8 cellular contexts compared by ENCODE assay signal in the genomic region with DNA sequence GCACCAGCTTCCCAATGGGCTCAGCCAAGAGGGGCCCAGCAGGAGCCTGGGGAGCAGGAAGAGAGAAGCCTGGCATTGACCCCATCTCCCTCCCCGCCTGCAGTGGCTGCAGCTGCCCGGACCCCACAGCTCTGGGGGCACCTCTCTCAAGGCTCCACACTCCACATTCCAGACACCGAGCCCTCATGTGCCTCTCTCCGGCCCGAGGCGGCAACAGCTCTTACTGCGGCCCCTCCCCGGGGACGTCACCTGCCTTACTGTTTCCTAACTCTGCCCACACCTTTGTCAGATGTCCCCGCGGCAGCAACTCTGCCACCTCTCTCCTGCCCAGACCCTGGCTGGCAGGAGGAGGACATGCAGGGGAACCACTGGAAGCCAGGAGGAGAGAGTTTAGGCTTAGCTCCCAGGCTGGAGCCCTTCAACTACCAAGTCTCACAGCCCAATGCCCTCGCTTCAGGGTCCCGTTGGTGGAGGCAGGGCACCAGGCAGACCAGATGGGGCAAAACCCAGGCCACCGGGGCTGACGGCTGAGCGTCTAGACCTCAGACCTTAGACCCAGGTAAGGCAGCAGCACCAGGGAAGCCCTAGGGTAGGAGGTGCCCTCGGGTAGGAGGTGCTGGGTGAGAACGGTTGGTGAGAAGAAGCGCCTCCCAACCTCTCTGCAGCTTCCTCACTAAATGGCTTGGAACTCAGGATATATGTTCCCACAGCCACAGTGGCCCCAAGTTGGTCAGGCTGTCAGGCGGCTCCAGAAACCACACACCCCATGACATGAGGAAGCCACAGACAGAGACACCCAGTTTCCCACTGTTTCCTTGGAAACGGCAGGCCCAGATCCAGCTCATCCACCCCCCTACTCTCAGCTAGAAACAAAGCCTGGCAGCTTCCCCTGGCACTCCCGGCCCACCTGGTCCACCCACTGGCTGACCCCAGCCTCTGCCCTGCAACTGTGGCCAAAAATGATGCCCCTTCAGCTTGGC. TPM values are rescaled to one million over a fixed set of nuclear protein-coding genes. Genes with fewer than 3 reads are reported as not detected.
DNase-seq lines count a peak whose midpoint lies in the region; FAIRE-seq and TF ChIP-seq lines count a peak whose summit lies in the region.
"Had no signal": no experiment of that assay in that cellular context is flagged by ENCODE, and none has a peak within 500 bp of the region (broad histone marks: within the 10 kb centered on the region; RNA-seq: fewer than 3 reads in every experiment).

No MANE protein-coding gene starts in this region.

- peak overlapping the region in 1 of 3 donors; percentile 90 for H3K9ac ChIP-seq in skeletal muscle tissue (ENCODE audit: low read depth in 1 of 3, low read length in 3 of 3)

- peaks cover 9% of the 10 kb centered on the region for H3K9me3 Mint-ChIP-seq in glutamatergic neuron (ENCODE audit: unreplicated experiment)

- DNase-seq in H54 (ENCODE audit: insufficient read length, low spot score) = peak; percentile 55
- DNase-seq in SJSA1 (ENCODE audit: low read depth in 1 of 2, low spot score in 2 of 2) = no peak
- no peak for DNase-seq in glutamatergic neuron
- no peak for DNase-seq in NCI-H1092 (lab: John Stamatoyannopoulos, UW)
- no peak for DNase-seq in urothelium cell line (ENCODE audit: low spot score)
- no peak for DNase-seq in effector CD4-positive, alpha-beta T cell
- DNase-seq: activated CD4-positive, alpha-beta T cell treated with anti-CD3 and anti-CD28 coated beads for 48 hours had no signal

- no peak for TF ChIP-seq CTCF in glutamatergic neuron (IDR thresholded peaks at IDR 0.05; ENCODE audit: partially characterized antibody, unreplicated experiment)

- H3K4me1 ChIP-seq in SJSA1 (replicated peaks) (peaks cover 34% of the 10 kb centered on the region), skeletal muscle tissue (ENCODE audit: control insufficient read depth in 3 of 3, insufficient read depth in 3 of 3, low read length in 3 of 3) (peaks cover 14 to 37% (median 33%) of the 10 kb centered on the region in 3 donors)

- no peak for FAIRE-seq in H54 (lab: Jason Lieb, UNC)
- FAIRE-seq in urothelium cell line (lab: Jason Lieb, UNC) = no peak

- H3K4me3 ChIP-seq in SJSA1 (no peak overlapping the region), skeletal muscle tissue (ENCODE audit: low read length in 3 of 3) (no peak overlapping the region)

- peak overlapping the region; percentile 34 for H3K4me3 Mint-ChIP-seq in glutamatergic neuron (ENCODE audit: unreplicated experiment)

- H3K27me3 Mint-ChIP-seq in glutamatergic neuron (ENCODE audit: unreplicated experiment) = peaks cover 1% of the 10 kb centered on the region

- TF ChIP-seq POLR2A in H54 (IDR thresholded peaks at IDR 0.05; ENCODE audit: low read depth, low read length) = peak; percentile 42; the same call in 1 of the 2 replicates

- no peaks in the 10 kb centered on the region for H3K4me1 Mint-ChIP-seq in glutamatergic neuron (ENCODE audit: low read depth, unreplicated experiment)

- H3K27me3 ChIP-seq in SJSA1 (replicated peaks) (no peaks in the 10 kb centered on the region), skeletal muscle tissue (ENCODE audit: control insufficient read depth in 3 of 3, insufficient read depth in 3 of 3, low read length in 3 of 3) (peaks cover 0 to 7% (median 2%) of the 10 kb centered on the region in 3 donors)

- no peak overlapping the region for H3K27ac Mint-ChIP-seq in glutamatergic neuron (ENCODE audit: unreplicated experiment)

- no peaks in the 10 kb centered on the region for H3K36me3 Mint-ChIP-seq in glutamatergic neuron (ENCODE audit: unreplicated experiment)

- H3K9me3 ChIP-seq in SJSA1 (replicated peaks) = no peaks in the 10 kb centered on the region
- no peaks in the 10 kb centered on the region for H3K9me3 ChIP-seq in skeletal muscle tissue (ENCODE audit: control insufficient read depth in 3 of 3, low read length in 3 of 3)

- peak overlapping the region; percentile 96 for H3K27ac ChIP-seq in SJSA1
- peak overlapping the region; percentile 84 for H3K27ac ChIP-seq in skeletal muscle tissue (ENCODE audit: low read depth, low read length)

- no peaks in the 10 kb centered on the region for H3K36me3 ChIP-seq in SJSA1
- H3K36me3 ChIP-seq in skeletal muscle tissue (ENCODE audit: control insufficient read depth in 3 of 3, insufficient read depth in 3 of 3, low read length in 3 of 3) = no peaks in the 10 kb centered on the region

RNA-seq across cellular contexts. Expression of a gene that starts 13.3 kb away (rescaled TPM):
- total RNA-seq in SJSA1 (2014; rRNA removed; shearing (Covaris generic)) = 0.50 TPM in 1 of 2 replicates, not detected in the other
- total RNA-seq in glutamatergic neuron (ENCODE audit: unreplicated experiment) = 4.3 TPM
- not detected for total RNA-seq in skeletal muscle tissue

RNA-seq across cellular contexts. Expression of a gene that starts 59.8 kb away (rescaled TPM):
- 160 and 243 TPM in 2 replicates for total RNA-seq in SJSA1 (2014; rRNA removed; shearing (Covaris generic))
- total RNA-seq in glutamatergic neuron (ENCODE audit: unreplicated experiment) (0.07 TPM), skeletal muscle tissue (365 TPM)

Comparison
In these comparisons a context has a peak if more than half of its experiments do, and no peak if none do; other contexts are left out.
1. RNA of a gene that starts 59.8 kb away (total RNA-seq): 365 TPM in skeletal muscle tissue (single experiment) and 160 to 243 TPM in SJSA1; 0.07 TPM in glutamatergic neuron (single experiment); every median in the first group is over 100 times any median in the second.